In genomic region chr1:203682401-203683383, GRCh38 we compare ENCODE assay signal across 1 cellular context.
A peak's percentile ranks its signal among the peaks of the same experiment; 100 is the strongest.
TF ChIP-seq lines count a peak whose summit lies in the region.

No MANE protein-coding gene starts in this region.

TF ChIP-seq in HepG2, 621 proteins besides CTCF, POLR2A, EP300 and RAD21 (continued from another document and continues in another):
- TF ChIP-seq KIAA2018 (CRISPR knock-in tag; IDR thresholded peaks at IDR 0.05; ENCODE audit: borderline replicate concordance) (no peak), ZFP36 (IDR thresholded peaks at IDR 0.05; ENCODE audit: borderline replicate concordance, low read depth, low read length, partially characterized antibody) (no peak), HBP1 (CRISPR knock-in tag; IDR thresholded peaks at IDR 0.05; ENCODE audit: low read depth) (peak; percentile 90; the same call in 1 of the 2 replicates), RARG (CRISPR knock-in tag; IDR thresholded peaks at IDR 0.05; ENCODE audit: low read depth) (no peak), FLYWCH1 (CRISPR knock-in tag; IDR thresholded peaks at IDR 0.05) (no peak), ZNF724P (CRISPR knock-in tag; IDR thresholded peaks at IDR 0.05; ENCODE audit: borderline replicate concordance) (no peak), U2AF2 (IDR thresholded peaks at IDR 0.05; ENCODE audit: low read depth, low read length) (no peak), ZNF780A (CRISPR knock-in tag; IDR thresholded peaks at IDR 0.05) (peak; percentile 51; the same call in 1 of the 2 replicates), AGO2 (optimal IDR thresholded peaks at IDR 0.05; ENCODE audit: low read depth, low read length) (no peak), KDM2A (CRISPR knock-in tag; IDR thresholded peaks at IDR 0.05; ENCODE audit: borderline replicate concordance, low read depth) (peak; percentile 66), ELF1 (CRISPR knock-in tag; IDR thresholded peaks at IDR 0.05) (peak; percentile 62), ZNF138 (CRISPR knock-in tag; IDR thresholded peaks at IDR 0.05; ENCODE audit: low read depth) (no peak), ZNF354B (CRISPR knock-in tag; IDR thresholded peaks at IDR 0.05) (no peak), ZNF280D (CRISPR knock-in tag; IDR thresholded peaks at IDR 0.05) (no peak), CEBPB (IDR thresholded peaks at IDR 0.05; ENCODE audit: borderline replicate concordance, low read depth, low read length) (peak; percentile 64), RBM22 (optimal IDR thresholded peaks at IDR 0.05; ENCODE audit: low read length) (no peak), SP1 (IDR thresholded peaks at IDR 0.05) (no peak), SP1 (CRISPR knock-in tag; IDR thresholded peaks at IDR 0.05) (peak; percentile 72; the same call in 1 of the 2 replicates), ZNF329 (CRISPR knock-in tag; IDR thresholded peaks at IDR 0.05; ENCODE audit: low read depth) (no peak), TBL1XR1 (IDR thresholded peaks at IDR 0.05; ENCODE audit: borderline replicate concordance, low read length, partially characterized antibody) (peak; percentile 83), GLMP (CRISPR knock-in tag; IDR thresholded peaks at IDR 0.05; ENCODE audit: borderline replicate concordance) (no peak), ZBTB40 (IDR thresholded peaks at IDR 0.05) (peak; percentile 98), ZBTB40 (CRISPR knock-in tag; IDR thresholded peaks at IDR 0.05) (no peak), ZNF549 (CRISPR knock-in tag; IDR thresholded peaks at IDR 0.05) (no peak), BRCA1 (CRISPR knock-in tag; IDR thresholded peaks at IDR 0.05) (no peak), ZNF33A (CRISPR knock-in tag; IDR thresholded peaks at IDR 0.05; ENCODE audit: borderline replicate concordance) (no peak), ZNF841 (CRISPR knock-in tag; IDR thresholded peaks at IDR 0.05; ENCODE audit: borderline replicate concordance) (no peak), ZNF136 (CRISPR knock-in tag; IDR thresholded peaks at IDR 0.05; ENCODE audit: low read depth) (no peak)
- TF ChIP-seq, protein P1, sequence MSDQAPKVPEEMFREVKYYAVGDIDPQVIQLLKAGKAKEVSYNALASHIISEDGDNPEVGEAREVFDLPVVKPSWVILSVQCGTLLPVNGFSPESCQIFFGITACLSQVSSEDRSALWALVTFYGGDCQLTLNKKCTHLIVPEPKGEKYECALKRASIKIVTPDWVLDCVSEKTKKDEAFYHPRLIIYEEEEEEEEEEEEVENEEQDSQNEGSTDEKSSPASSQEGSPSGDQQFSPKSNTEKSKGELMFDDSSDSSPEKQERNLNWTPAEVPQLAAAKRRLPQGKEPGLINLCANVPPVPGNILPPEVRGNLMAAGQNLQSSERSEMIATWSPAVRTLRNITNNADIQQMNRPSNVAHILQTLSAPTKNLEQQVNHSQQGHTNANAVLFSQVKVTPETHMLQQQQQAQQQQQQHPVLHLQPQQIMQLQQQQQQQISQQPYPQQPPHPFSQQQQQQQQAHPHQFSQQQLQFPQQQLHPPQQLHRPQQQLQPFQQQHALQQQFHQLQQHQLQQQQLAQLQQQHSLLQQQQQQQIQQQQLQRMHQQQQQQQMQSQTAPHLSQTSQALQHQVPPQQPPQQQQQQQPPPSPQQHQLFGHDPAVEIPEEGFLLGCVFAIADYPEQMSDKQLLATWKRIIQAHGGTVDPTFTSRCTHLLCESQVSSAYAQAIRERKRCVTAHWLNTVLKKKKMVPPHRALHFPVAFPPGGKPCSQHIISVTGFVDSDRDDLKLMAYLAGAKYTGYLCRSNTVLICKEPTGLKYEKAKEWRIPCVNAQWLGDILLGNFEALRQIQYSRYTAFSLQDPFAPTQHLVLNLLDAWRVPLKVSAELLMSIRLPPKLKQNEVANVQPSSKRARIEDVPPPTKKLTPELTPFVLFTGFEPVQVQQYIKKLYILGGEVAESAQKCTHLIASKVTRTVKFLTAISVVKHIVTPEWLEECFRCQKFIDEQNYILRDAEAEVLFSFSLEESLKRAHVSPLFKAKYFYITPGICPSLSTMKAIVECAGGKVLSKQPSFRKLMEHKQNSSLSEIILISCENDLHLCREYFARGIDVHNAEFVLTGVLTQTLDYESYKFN (CRISPR knock-in tag; conservative IDR thresholded peaks at IDR 0.05) = no peak
